19 cellular contexts compared by ENCODE assay signal in genomic region chrX:103098488-103098887, GRCh38. TPM values are rescaled to one million over a fixed set of nuclear protein-coding genes. Genes with fewer than 3 reads are reported as not detected.
"Had no signal": no experiment of that assay in that cellular context is flagged by ENCODE, and none has a peak within 500 bp of the region (broad histone marks: within the 10 kb centered on the region; RNA-seq: fewer than 3 reads in every experiment).

No MANE protein-coding gene starts in this region.

- H3K4me3 ChIP-seq: coronary artery, gastrocnemius medialis, heart right ventricle, ovary had no signal

- H3K9me3 Mint-ChIP-seq: natural killer cell had no signal

- H3K4me1 ChIP-seq: gastrocnemius medialis had no signal

- DNase-seq: effector CD4-positive, alpha-beta T cell; gastrocnemius medialis; heart right ventricle; hypothalamus; islet precursor cell; mammary epithelial cell; natural killer cell; ovary; right cardiac atrium; small intestine; stimulated activated CD4-positive, alpha-beta T cell treated with anti-CD3 and anti-CD28 coated beads, Interleukin-12 subunit alpha, Interleukin-12 subunit beta, amount 100 ng/mL, for 4 hours; stimulated activated naive CD4-positive, alpha-beta T cell treated with Interleukin-2 at 50 U/mL for 16 hours; trophoblast cell had no signal

- H3K4me1 Mint-ChIP-seq: natural killer cell had no signal

- H3K9me3 ChIP-seq: gastrocnemius medialis, heart right ventricle, ovary had no signal

- H3K27me3 ChIP-seq: ovary had no signal

- H3K27ac ChIP-seq: coronary artery, gastrocnemius medialis, heart right ventricle, ovary had no signal

- FAIRE-seq: small intestine had no signal

- H3K4me3 Mint-ChIP-seq: natural killer cell, neural crest cell had no signal

- H3K36me3 ChIP-seq: gastrocnemius medialis, heart right ventricle, ovary had no signal

- H3K27ac Mint-ChIP-seq: natural killer cell had no signal

- H3K36me3 Mint-ChIP-seq: natural killer cell had no signal

RNA-seq across cellular contexts. Expression of gene NXF3, which starts 5.5 kb away (rescaled TPM):
- total RNA-seq: dermis microvascular lymphatic vessel endothelial cell, esophagus mucosa, fibroblast of lung, natural killer cell, neural crest cell, urinary bladder had no signal

RNA-seq across cellular contexts. Expression of gene BEX1, which starts 34.5 kb away (rescaled TPM):
- total RNA-seq: dermis microvascular lymphatic vessel endothelial cell, esophagus mucosa, fibroblast of lung, gastrocnemius medialis had no signal
